Comparison of ENCODE assay signal across 1 cellular context in genomic region chr1:44717196-44717595, GRCh38.
TF ChIP-seq lines count a peak whose summit lies in the region.

No MANE protein-coding gene starts in this region.

TF ChIP-seq in IMR-90, 13 proteins besides CTCF, POLR2A, EP300 and RAD21:
- TF ChIP-seq MAZ (IDR thresholded peaks at IDR 0.05; ENCODE audit: borderline replicate concordance, low read depth, low read length) = no peak
- no peak for TF ChIP-seq CHD1 (IDR thresholded peaks at IDR 0.05; ENCODE audit: low read depth, low read length)
- TF ChIP-seq MAFK (IDR thresholded peaks at IDR 0.05; ENCODE audit: low read depth, low read length) = no peak
